ENCODE assay signal across 26 cellular contexts in the genomic region with DNA sequence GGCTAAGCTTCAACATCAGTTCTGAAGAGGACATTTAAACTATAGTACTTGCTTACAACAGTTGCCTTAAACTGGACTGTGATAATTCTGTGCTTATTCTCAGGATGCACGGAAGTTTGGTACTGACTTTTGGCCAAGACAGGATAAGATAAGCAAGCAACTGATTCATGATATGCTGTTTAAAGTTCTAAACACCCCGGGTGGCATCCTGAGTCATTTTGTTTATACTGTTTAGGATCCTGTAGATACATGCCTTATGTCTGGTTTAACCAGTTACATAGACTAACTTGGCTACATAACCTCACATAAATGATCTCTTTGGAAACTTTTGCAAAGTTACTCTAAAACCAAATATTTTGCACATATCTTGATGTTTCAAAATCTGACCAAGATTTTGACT.
DNase-seq lines count a peak whose midpoint lies in the region; ATAC-seq and TF ChIP-seq lines count a peak whose summit lies in the region.
"Had no signal": no experiment of that assay in that cellular context is flagged by ENCODE, and none has a peak within 500 bp of the region (broad histone marks: within the 10 kb centered on the region; RNA-seq: fewer than 3 reads in every experiment).

No MANE protein-coding gene starts in this region.

- H3K4me3 ChIP-seq in brain microvascular endothelial cell (ENCODE audit: low read depth, low read length): no peak overlapping the region
- no peak overlapping the region for H3K4me3 ChIP-seq in mesenchymal stem cell (ENCODE audit: insufficient read depth in 1 of 2, low read depth in 1 of 2, low read length in 2 of 2)
- H3K4me3 ChIP-seq: dorsolateral prefrontal cortex, HAP-1, mucosa of descending colon, tibial artery had no signal

- H3K36me3 ChIP-seq in brain microvascular endothelial cell (replicated peaks): no peaks in the 10 kb centered on the region
- H3K36me3 ChIP-seq in mesenchymal stem cell (ENCODE audit: control insufficient read depth in 1 of 2, insufficient read depth in 2 of 2, low read depth in 1 of 2, low read length in 2 of 2): no peaks in the 10 kb centered on the region
- H3K36me3 ChIP-seq: BE2C, HAP-1, tibial artery had no signal

- DNase-seq in H4 (ENCODE audit: low spot score) (peak; percentile 64), NCI-H226 (peak; percentile 58), brain microvascular endothelial cell (peak; percentile 86), mesenchymal stem cell (peak; percentile 92), NCI-H526 (lab: John Stamatoyannopoulos, UW) (no peak)
- DNase-seq: activated CD4-positive, alpha-beta T cell treated with anti-CD3 and anti-CD28 coated beads for 1 hour; activated CD8-positive, alpha-beta T cell treated with anti-CD3 and anti-CD28 coated beads for 36 hours; BE2C; cerebellar nuclear complex; DMS153; dorsolateral prefrontal cortex; kidney; mucosa of descending colon; NCI-H2029; NCI-H774; SK-N-SH; stimulated activated CD8-positive, alpha-beta memory T cell treated with anti-CD3 and anti-CD28 coated beads, Interleukin-4, amount 100 ng/mL, for 48 hours; stimulated activated naive CD8-positive, alpha-beta T cell treated with anti-CD3 and anti-CD28 coated beads, Interleukin-15, amount 100 ng/mL, for 72 hours; T-helper 17 cell; tibial artery had no signal

- no peak overlapping the region for H2AK5ac ChIP-seq in mesenchymal stem cell (ENCODE audit: low read length, severe bottlenecking)

- H3K9me3 ChIP-seq in mesenchymal stem cell (ENCODE audit: control insufficient read depth, low read length): no peaks in the 10 kb centered on the region
- H3K9me3 ChIP-seq: BE2C, HAP-1, SK-N-SH, tibial artery had no signal

- H3K9ac ChIP-seq in mesenchymal stem cell (ENCODE audit: low read length): no peak overlapping the region
- H3K9ac ChIP-seq: KMS-11, SK-N-SH had no signal

- H3K4me1 ChIP-seq in mesenchymal stem cell (ENCODE audit: control insufficient read depth, insufficient read depth, low read depth, low read length): no peaks in the 10 kb centered on the region
- H3K4me1 ChIP-seq: BE2C, HAP-1, tibial artery had no signal

- H3K14ac ChIP-seq in mesenchymal stem cell (ENCODE audit: low read length in 2 of 2): no peak overlapping the region

- H3K27me3 ChIP-seq in brain microvascular endothelial cell (replicated peaks) (no peaks in the 10 kb centered on the region), mesenchymal stem cell (ENCODE audit: control insufficient read depth in 1 of 2, insufficient read depth in 1 of 2, low read length in 2 of 2) (no peaks in the 10 kb centered on the region)
- H3K27me3 ChIP-seq: BE2C, dorsolateral prefrontal cortex, tibial artery had no signal

- H2BK120ac ChIP-seq in mesenchymal stem cell (ENCODE audit: low read depth, low read length): peak overlapping the region; percentile 34

- TF ChIP-seq CTCF in brain microvascular endothelial cell (IDR thresholded peaks at IDR 0.05; ENCODE audit: low read depth, low read length, missing control alignments): no peak

- no peak overlapping the region for H2AFZ ChIP-seq in mesenchymal stem cell (ENCODE audit: low read depth, low read length)

- in situ Hi-C loops in brain microvascular endothelial cell (cut with HindIII; ENCODE audit: low pct_ligation_motif_present, low sequenced_read_pairs): no loop called here

- H3K23ac ChIP-seq in mesenchymal stem cell (ENCODE audit: low read length in 2 of 2): no peak overlapping the region

- H2BK5ac ChIP-seq in mesenchymal stem cell (ENCODE audit: low read depth, low read length, poor library complexity, severe bottlenecking): no peak overlapping the region

- no CpG with 5 or more reads among the region's 2 CpGs for WGBS in mesenchymal stem cell

- no peak overlapping the region for H4K8ac ChIP-seq in mesenchymal stem cell (ENCODE audit: low read length)

- peak overlapping the region in 1 of 2 experiments; percentile 86 for H3K18ac ChIP-seq in mesenchymal stem cell (ENCODE audit: low read depth in 1 of 2, low read length in 2 of 2)

- H3K4ac ChIP-seq in mesenchymal stem cell (ENCODE audit: low read depth in 1 of 2, low read length in 2 of 2): no peak overlapping the region

- no peaks in the 10 kb centered on the region for H3K79me1 ChIP-seq in mesenchymal stem cell (replicated peaks; ENCODE audit: low read length, poor library complexity, severe bottlenecking)

- H3K27ac ChIP-seq in brain microvascular endothelial cell: peak overlapping the region; percentile 78
- H3K27ac ChIP-seq in mesenchymal stem cell (ENCODE audit: low read length, poor library complexity, severe bottlenecking): no peak overlapping the region
- H3K27ac ChIP-seq: KMS-11, tibial artery had no signal

- no peak overlapping the region for H2BK15ac ChIP-seq in mesenchymal stem cell (ENCODE audit: low read depth, poor library complexity, severe bottlenecking)

- no peak overlapping the region for H2BK12ac ChIP-seq in mesenchymal stem cell (ENCODE audit: low read length in 2 of 2)

- H4K91ac ChIP-seq in mesenchymal stem cell (ENCODE audit: low read length): no peak overlapping the region

- H3K4me2 ChIP-seq in mesenchymal stem cell (ENCODE audit: low read length, poor library complexity, severe bottlenecking): no peak overlapping the region
- H3K4me2 ChIP-seq: KMS-11, SK-N-SH had no signal

- ATAC-seq in GM21526 (IDR thresholded peaks at IDR 0.05; ENCODE audit: low FRiP score, unreplicated experiment) (no peak), HG03520 (IDR thresholded peaks at IDR 0.05; ENCODE audit: unreplicated experiment) (no peak), HG02870 (IDR thresholded peaks at IDR 0.05; ENCODE audit: unreplicated experiment) (no peak)
- ATAC-seq: activated CD8-positive, alpha-beta T cell treated with anti-CD3 and anti-CD28 coated beads for 36 hours; mucosa of descending colon; natural killer cell treated with Interleukin-12 subunit alpha and Interleukin-12 subunit beta and Interleukin-15 and Interleukin-18, amount 100 ng/mL, for 72 hours; stimulated activated naive CD8-positive, alpha-beta T cell treated with anti-CD3 and anti-CD28 coated beads, Interleukin-15, amount 100 ng/mL, for 72 hours; T-helper 17 cell had no signal

Comparison
In these comparisons a context has a peak if more than half of its experiments do, and no peak if none do; other contexts are left out.
1. DNase-seq: peak in H4 (single experiment), NCI-H226 (single experiment), brain microvascular endothelial cell (single experiment) and mesenchymal stem cell (single experiment); none in NCI-H526 (0 of 2).